In genomic region chr3:175337631-175338030, GRCh38 we compare ENCODE assay signal across 14 cellular contexts.
DNase-seq lines count a peak whose midpoint lies in the region; ATAC-seq, FAIRE-seq and TF ChIP-seq lines count a peak whose summit lies in the region.
"Had no signal": no experiment of that assay in that cellular context is flagged by ENCODE, and none has a peak within 500 bp of the region (broad histone marks: within the 10 kb centered on the region; RNA-seq: fewer than 3 reads in every experiment).

No MANE protein-coding gene starts in this region.

- H3K79me2 ChIP-seq in MM.1S (ENCODE audit: low read length) = no peaks in the 10 kb centered on the region
- H3K79me2 ChIP-seq in smooth muscle cell (ENCODE audit: low read depth) = no peaks in the 10 kb centered on the region

- H3K36me3 ChIP-seq in MM.1S (replicated peaks; ENCODE audit: insufficient read depth, low read length) (no peaks in the 10 kb centered on the region), right atrium auricular region (no peaks in the 10 kb centered on the region), smooth muscle cell (ENCODE audit: low read depth) (no peaks in the 10 kb centered on the region), breast epithelium (no peaks in the 10 kb centered on the region)
- H3K36me3 ChIP-seq: HAP-1 had no signal

- peaks cover 11% of the 10 kb centered on the region; the same call in 1 of the 3 replicates for H3K4me1 ChIP-seq in A549
- H3K4me1 ChIP-seq in MM.1S (ENCODE audit: low read length) = peaks cover 37% of the 10 kb centered on the region
- no peaks in the 10 kb centered on the region for H3K4me1 ChIP-seq in right atrium auricular region
- H3K4me1 ChIP-seq in smooth muscle cell (ENCODE audit: low read depth) = no peaks in the 10 kb centered on the region
- no peaks in the 10 kb centered on the region for H3K4me1 ChIP-seq in breast epithelium
- H3K4me1 ChIP-seq: HAP-1 had no signal

- H2AFZ ChIP-seq in MM.1S (ENCODE audit: low read length) = peak overlapping the region; percentile 4; the same call in 1 of the 2 replicates
- no peak overlapping the region for H2AFZ ChIP-seq in smooth muscle cell (ENCODE audit: low read depth)

- H3K9me3 ChIP-seq in A549 (no peaks in the 10 kb centered on the region), MM.1S (replicated peaks; ENCODE audit: insufficient read depth, low read length) (no peaks in the 10 kb centered on the region), right atrium auricular region (no peaks in the 10 kb centered on the region), smooth muscle cell (replicated peaks; ENCODE audit: low read depth) (no peaks in the 10 kb centered on the region), breast epithelium (no peaks in the 10 kb centered on the region)
- H3K9me3 ChIP-seq: HAP-1 had no signal

- H3K4me2 ChIP-seq in A549 (no peak overlapping the region), MM.1S (ENCODE audit: low read depth, low read length) (no peak overlapping the region), smooth muscle cell (no peak overlapping the region)

- no peak overlapping the region for H3K9ac ChIP-seq in MM.1S (ENCODE audit: low read length)
- H3K9ac ChIP-seq in smooth muscle cell (ENCODE audit: low read depth) = no peak overlapping the region

- H3K27me3 ChIP-seq in MM.1S (replicated peaks; ENCODE audit: insufficient read depth, low read length) (no peaks in the 10 kb centered on the region), right atrium auricular region (no peaks in the 10 kb centered on the region), smooth muscle cell (ENCODE audit: low read depth) (no peaks in the 10 kb centered on the region), breast epithelium (no peaks in the 10 kb centered on the region)

- TF ChIP-seq RAD21 in A549 (conservative IDR thresholded peaks at IDR 0.05 in 1 of 2, IDR thresholded peaks at IDR 0.05 in 1 of 2) = no peak

- no peaks in the 10 kb centered on the region for H4K20me1 ChIP-seq in MM.1S (ENCODE audit: insufficient read depth, low read length)
- no peaks in the 10 kb centered on the region for H4K20me1 ChIP-seq in smooth muscle cell (ENCODE audit: low read depth)

- TF ChIP-seq CTCF in A549 (IDR thresholded peaks at IDR 0.05) = no peak
- no peak for TF ChIP-seq CTCF in MM.1S (IDR thresholded peaks at IDR 0.05; ENCODE audit: low read length)
- no peak for TF ChIP-seq CTCF in VCaP (conservative IDR thresholded peaks at IDR 0.05)
- no peak for TF ChIP-seq CTCF in right atrium auricular region (IDR thresholded peaks at IDR 0.05)
- TF ChIP-seq CTCF in smooth muscle cell (IDR thresholded peaks at IDR 0.05; ENCODE audit: borderline replicate concordance, insufficient read depth, poor library complexity, severe bottlenecking) = no peak
- no peak for TF ChIP-seq CTCF in breast epithelium (IDR thresholded peaks at IDR 0.05)

- H3K27ac ChIP-seq in A549 (no peak overlapping the region), MM.1S (ENCODE audit: low read length) (peak overlapping the region; percentile 3; the same call in 1 of the 2 replicates), VCaP (peak overlapping the region; percentile 76), right atrium auricular region (no peak overlapping the region), smooth muscle cell (ENCODE audit: low read depth) (no peak overlapping the region), breast epithelium (no peak overlapping the region)

- TF ChIP-seq EP300 in A549 (IDR thresholded peaks at IDR 0.05) = no peak

- no peaks in the 10 kb centered on the region for H3K9me2 ChIP-seq in MM.1S (replicated peaks; ENCODE audit: insufficient read depth, low read length)

- WGBS in A549 (ENCODE audit: missing lambda C conversion rate) = 68% methylated on average over 2 of the region's 2 CpGs
- 87% methylated on average over 2 of the region's 2 CpGs for WGBS in smooth muscle cell (ENCODE audit: low lambda C conversion rate)

- FAIRE-seq in A549 (lab: Jason Lieb, UNC) (no peak), GM12892 (lab: Jason Lieb, UNC) (peak; percentile 17)
- FAIRE-seq: A204.1, GM19239 had no signal

- no peak overlapping the region for H3K4me3 ChIP-seq in A549
- no peak overlapping the region for H3K4me3 ChIP-seq in MM.1S (ENCODE audit: low read length)
- H3K4me3 ChIP-seq in right atrium auricular region = no peak overlapping the region
- H3K4me3 ChIP-seq in smooth muscle cell = no peak overlapping the region
- no peak overlapping the region for H3K4me3 ChIP-seq in breast epithelium
- H3K4me3 ChIP-seq: HAP-1 had no signal

- ATAC-seq in A549 = no peak

- intact Hi-C loops in breast epithelium (cut with DNase I; ENCODE audit: low total_unique reads) = no loop called here

- POLR2A ChIA-PET in A549 (lab: Yijun Ruan, JAX) = no interaction called here

- TF ChIP-seq POLR2A in A549 (IDR thresholded peaks at IDR 0.05; ENCODE audit: low read length) (no peak), GM12892 (IDR thresholded peaks at IDR 0.05; ENCODE audit: low read depth, low read length) (no peak), breast epithelium (IDR thresholded peaks at IDR 0.05) (no peak)

- CTCF ChIA-PET in A549 (lab: Yijun Ruan, JAX) = no interaction called here

- H3F3A ChIP-seq in MM.1S (ENCODE audit: insufficient read depth, low read length) (peaks cover 13% of the 10 kb centered on the region), smooth muscle cell (ENCODE audit: low read depth) (no peaks in the 10 kb centered on the region)

- DNase-seq in A549 (ENCODE audit: low read depth in 1 of 2, low spot score in 1 of 2) (no peak), GM12892 (ENCODE audit: insufficient read length) (no peak), MM.1S (peak; percentile 45), right atrium auricular region (ENCODE audit: low spot score) (no peak), smooth muscle cell (lab: John Stamatoyannopoulos, UW; ENCODE audit: unreplicated experiment) (no peak), breast epithelium (ENCODE audit: low spot score in 2 of 2) (no peak)
- DNase-seq: AML-193; CD4-positive, alpha-beta memory T cell; DMS79 treated with DMSO at 0.1 percent for 48 hours; GF-D8 had no signal

TF ChIP-seq in A549, 52 proteins besides CTCF, POLR2A, EP300 and RAD21:
- TF ChIP-seq HOXB13 (CRISPR knock-in tag; IDR thresholded peaks at IDR 0.05; ENCODE audit: low read depth) (no peak), CBX2 (IDR thresholded peaks at IDR 0.05; ENCODE audit: borderline replicate concordance, low read depth) (no peak), MAFK (IDR thresholded peaks at IDR 0.05; ENCODE audit: partially characterized antibody) (peak; percentile 63), HOXB5 (CRISPR knock-in tag; IDR thresholded peaks at IDR 0.05) (no peak)

Comparison
In these comparisons a context has a peak if more than half of its experiments do, and no peak if none do; other contexts are left out.
1. H3K27ac ChIP-seq: peak in MM.1S (single experiment) and VCaP (single experiment); none in A549 (0 of 2), right atrium auricular region (0 of 2), smooth muscle cell (single experiment) and breast epithelium (0 of 2).